Comparison of ENCODE assay signal across 9 cellular contexts in the genomic region with DNA sequence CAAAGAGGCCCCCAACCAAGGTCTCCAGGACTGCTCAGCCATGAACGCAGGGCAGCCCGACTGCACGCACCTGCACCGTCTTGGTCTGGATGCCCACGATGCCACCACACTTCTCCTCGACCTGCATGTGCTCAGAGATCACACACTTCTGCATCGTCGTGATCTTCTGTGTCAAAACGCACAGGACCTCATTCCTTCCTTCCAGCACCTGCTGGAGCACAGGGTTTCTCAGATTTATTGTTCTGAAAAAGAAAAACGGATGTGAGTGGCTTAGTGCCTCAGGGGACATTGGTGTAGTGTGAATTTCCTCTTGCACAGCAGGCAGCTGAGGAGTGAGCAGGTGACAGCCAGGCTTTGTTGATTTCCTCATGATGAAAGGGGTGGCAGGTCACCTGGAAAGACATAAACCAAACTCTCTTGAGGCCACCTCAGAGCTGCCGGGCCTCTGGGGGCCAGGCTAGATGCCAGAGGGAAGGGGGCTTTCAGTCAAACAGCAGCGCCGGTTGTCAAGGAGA.
DNase-seq lines count a peak whose midpoint lies in the region; ATAC-seq lines count a peak whose summit lies in the region.
"Had no signal": no experiment of that assay in that cellular context is flagged by ENCODE, and none has a peak within 500 bp of the region (broad histone marks: within the 10 kb centered on the region; RNA-seq: fewer than 3 reads in every experiment).

No MANE protein-coding gene starts in this region.

- H3K27me3 Mint-ChIP-seq in memory B cell = peaks cover 7% of the 10 kb centered on the region

- peak overlapping the region; percentile 90 for H3K27ac Mint-ChIP-seq in memory B cell
- H3K27ac Mint-ChIP-seq: stimulated activated naive CD8-positive, alpha-beta T cell treated with anti-CD3 and anti-CD28 coated beads, Interleukin-15, Interleukin-2, amounts not matched to agents 100 ng/mL and 50 ng/mL, for 24 hours had no signal

- ATAC-seq in GM18870 (IDR thresholded peaks at IDR 0.05; ENCODE audit: unreplicated experiment) (peak; percentile 55), GM21737 (IDR thresholded peaks at IDR 0.05; ENCODE audit: unreplicated experiment) (peak; percentile 51), HG03565 (IDR thresholded peaks at IDR 0.05; ENCODE audit: unreplicated experiment) (peak; percentile 49), memory B cell (ENCODE audit: low read depth) (peak; percentile 82)

- peaks cover 37% of the 10 kb centered on the region for H3K4me1 Mint-ChIP-seq in memory B cell

- H3K4me3 Mint-ChIP-seq in memory B cell = peak overlapping the region; percentile 60
- H3K4me3 Mint-ChIP-seq: stimulated activated naive CD8-positive, alpha-beta T cell treated with anti-CD3 and anti-CD28 coated beads, Interleukin-15, Interleukin-2, amounts not matched to agents 100 ng/mL and 50 ng/mL, for 24 hours had no signal

- no peaks in the 10 kb centered on the region for H3K9me3 Mint-ChIP-seq in memory B cell
- H3K9me3 Mint-ChIP-seq: stimulated activated naive CD8-positive, alpha-beta T cell treated with anti-CD3 and anti-CD28 coated beads, Interleukin-15, Interleukin-2, amounts not matched to agents 100 ng/mL and 50 ng/mL, for 24 hours had no signal

- no peaks in the 10 kb centered on the region for H3K36me3 Mint-ChIP-seq in memory B cell

- DNase-seq in memory B cell (ENCODE audit: low spot score in 2 of 2) = peak; percentile 46 to 54
- no peak for DNase-seq in activated CD4-positive, alpha-beta T cell treated with anti-CD3 and anti-CD28 coated beads for 48 hours
- DNase-seq in NCI-H446 (lab: John Stamatoyannopoulos, UW) = no peak
- DNase-seq in amygdala (lab: John Stamatoyannopoulos, UW) = no peak
- DNase-seq: activated naive CD4-positive, alpha-beta T cell had no signal

Comparison
In these comparisons a context has a peak if more than half of its experiments do, and no peak if none do; other contexts are left out.
1. DNase-seq: peak in memory B cell (2 of 2); none in activated CD4-positive, alpha-beta T cell treated with anti-CD3 and anti-CD28 coated beads for 48 hours (single experiment), NCI-H446 (0 of 2) and amygdala (0 of 56).
2. Peak in every context shown above with its lines, with median percentiles within 50 percentile points of each other: ATAC-seq.